ENCODE assay signal across 11 cellular contexts in the genomic region with DNA sequence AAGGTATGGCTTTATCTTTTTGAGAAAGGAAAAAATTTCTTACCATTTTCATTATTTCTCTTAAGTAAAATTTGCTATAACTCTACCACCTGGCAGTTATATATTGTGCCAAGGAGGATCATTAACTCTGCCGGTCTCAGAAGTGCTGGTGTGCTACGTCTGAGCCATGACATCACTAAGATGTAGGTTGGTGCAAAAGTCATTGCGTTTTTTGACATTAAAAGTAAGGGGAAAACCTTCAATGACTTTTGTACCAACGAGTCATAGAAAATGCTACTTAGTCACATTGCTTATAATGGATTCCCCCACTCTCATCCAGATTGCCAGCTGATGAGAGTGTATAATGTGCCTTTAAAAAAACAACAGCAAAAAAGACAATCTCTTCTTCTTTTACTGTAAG.
"Had no signal": no experiment of that assay in that cellular context is flagged by ENCODE, and none has a peak within 500 bp of the region (broad histone marks: within the 10 kb centered on the region; RNA-seq: fewer than 3 reads in every experiment).

No MANE protein-coding gene starts in this region.

- H3K4me3 ChIP-seq: GM23248, GM23338, HAP-1 had no signal

- H3K36me3 ChIP-seq: HAP-1 had no signal

- H3K9me3 ChIP-seq: HAP-1 had no signal

- ATAC-seq: GM23338, HCT116 had no signal

- H3K27ac ChIP-seq: GM23248 had no signal

- FAIRE-seq: H1, H54 had no signal

- H3K4me2 ChIP-seq: GM23338 had no signal

- H3K9ac ChIP-seq: GM23248 had no signal

- H2AFZ ChIP-seq: GM23248, GM23338 had no signal

- DNase-seq: GM23248, GOT3, H7, H9, HCEC 1CT, HFFc6 had no signal
